Comparison of ENCODE assay signal across 25 cellular contexts in genomic region chr9:111980398-111980797, GRCh38.
"Had no signal": no experiment of that assay in that cellular context is flagged by ENCODE, and none has a peak within 500 bp of the region (broad histone marks: within the 10 kb centered on the region; RNA-seq: fewer than 3 reads in every experiment).

No MANE protein-coding gene starts in this region.

- H3K4me3 ChIP-seq: coronary artery, esophagus squamous epithelium, gastrocnemius medialis, heart right ventricle, sigmoid colon, smooth muscle cell, upper lobe of left lung had no signal

- H3K4me3 Mint-ChIP-seq: activated naive CD4-positive, alpha-beta T cell treated with anti-CD3 and anti-CD28 coated beads, Interleukin-2, amount 10 ng/mL, durations not matched to agents 7 days and 5 days; memory B cell; T-helper 1 cell treated with Interleukin-12 subunit alpha and Interleukin-12 subunit beta and Interleukin-4 antibody, amounts not matched to agents 30 μg/mL and 1 μg/mL, for 36 hours had no signal

- H3K36me3 Mint-ChIP-seq: activated naive CD4-positive, alpha-beta T cell treated with anti-CD3 and anti-CD28 coated beads, Interleukin-2, amount 10 ng/mL, durations not matched to agents 7 days and 5 days; memory B cell had no signal

- H3K36me3 ChIP-seq: esophagus squamous epithelium, gastrocnemius medialis, heart right ventricle, sigmoid colon, upper lobe of left lung had no signal

- H3K27ac ChIP-seq: coronary artery, esophagus squamous epithelium, gastrocnemius medialis, heart right ventricle, sigmoid colon, upper lobe of left lung, VCaP had no signal

- FAIRE-seq: keratinocyte had no signal

- H3K27ac Mint-ChIP-seq: activated naive CD4-positive, alpha-beta T cell treated with anti-CD3 and anti-CD28 coated beads, Interleukin-2, amount 10 ng/mL, durations not matched to agents 7 days and 5 days; memory B cell; T-helper 1 cell treated with Interleukin-12 subunit alpha and Interleukin-12 subunit beta and Interleukin-4 antibody, amounts not matched to agents 30 μg/mL and 1 μg/mL, for 36 hours had no signal

- H3K9me3 Mint-ChIP-seq: activated naive CD4-positive, alpha-beta T cell treated with anti-CD3 and anti-CD28 coated beads, Interleukin-2, amount 10 ng/mL, durations not matched to agents 7 days and 5 days; memory B cell; T-helper 1 cell treated with Interleukin-12 subunit alpha and Interleukin-12 subunit beta and Interleukin-4 antibody, amounts not matched to agents 30 μg/mL and 1 μg/mL, for 36 hours had no signal

- H3K9me3 ChIP-seq: esophagus squamous epithelium, gastrocnemius medialis, heart right ventricle, sigmoid colon, upper lobe of left lung had no signal

- ATAC-seq: gastrocnemius medialis, heart right ventricle, left colon had no signal

- H3K4me1 ChIP-seq: gastrocnemius medialis, sigmoid colon, upper lobe of left lung had no signal

- H3K27me3 ChIP-seq: esophagus squamous epithelium, gastrocnemius medialis, heart right ventricle, sigmoid colon, upper lobe of left lung had no signal

- H3K4me2 ChIP-seq: smooth muscle cell had no signal

- DNase-seq: activated CD4-positive, alpha-beta T cell treated with anti-CD3 and anti-CD28 coated beads for 1 hour; activated CD4-positive, alpha-beta T cell treated with anti-CD3 and anti-CD28 coated beads, Interleukin-2, amount 50 U/mL, for 4 hours; activated CD8-positive, alpha-beta memory T cell treated with anti-CD3 and anti-CD28 coated beads, Interleukin-2, amount 50 U/mL, for 48 hours; activated effector memory CD4-positive, alpha-beta T cell treated with Interleukin-2 at 50 U/mL for 16 hours; activated naive CD4-positive, alpha-beta T cell treated with anti-CD3 and anti-CD28 coated beads, Interleukin-2, amount 10 ng/mL, durations not matched to agents 7 days and 5 days; activated T-cell treated with anti-CD3 and anti-CD28 coated beads, Interleukin-2, amount 50 U/mL, for 48 hours; cerebellar nuclear complex; esophagus squamous epithelium; gastrocnemius medialis; heart right ventricle; left colon; nucleus accumbens; sigmoid colon; stimulated activated CD4-positive, alpha-beta T cell treated with anti-CD3 and anti-CD28 coated beads, Interleukin-15, amount 100 ng/mL, for 24 hours; stimulated activated CD4-positive, alpha-beta T cell treated with anti-CD3 and anti-CD28 coated beads, Interleukin-2, amount 100 ng/mL, for 48 hours; stimulated activated CD8-positive, alpha-beta memory T cell treated with anti-CD3 and anti-CD28 coated beads, Interleukin-4, amount 100 ng/mL, for 48 hours; stimulated activated naive CD4-positive, alpha-beta T cell treated with Interleukin-2 at 50 U/mL for 16 hours; T1000; upper lobe of left lung had no signal

- H3K27me3 Mint-ChIP-seq: memory B cell had no signal
